ENCODE assay signal across 2 cellular contexts in the genomic region with DNA sequence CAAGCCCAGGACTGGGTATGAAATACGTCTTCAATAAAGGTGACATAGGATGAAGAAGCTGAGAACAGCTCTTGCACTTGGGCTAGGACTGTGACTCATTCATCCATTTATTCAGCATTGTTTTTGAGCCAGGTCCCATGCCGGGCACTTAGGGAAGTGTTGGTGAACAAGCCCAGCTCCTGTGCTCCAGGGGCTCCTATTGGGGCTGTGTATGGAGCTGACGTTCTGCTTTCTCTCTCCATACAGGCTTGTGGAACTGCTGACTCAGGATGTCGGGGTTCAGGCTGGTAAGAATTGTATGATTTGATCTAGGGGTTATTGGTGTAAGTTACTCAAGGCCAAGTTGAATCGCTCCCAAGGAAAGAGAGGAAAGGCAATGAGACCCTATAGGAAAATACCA.
TF ChIP-seq lines count a peak whose summit lies in the region.

No MANE protein-coding gene starts in this region.

TF ChIP-seq in A549, 52 proteins besides CTCF, POLR2A, EP300 and RAD21:
- TF ChIP-seq MAFK (IDR thresholded peaks at IDR 0.05; ENCODE audit: partially characterized antibody) (peak; percentile 58), ZC3H11A (IDR thresholded peaks at IDR 0.05) (no peak)

TF ChIP-seq in IMR-90, 13 proteins besides CTCF, POLR2A, EP300 and RAD21:
- TF ChIP-seq CEBPB (IDR thresholded peaks at IDR 0.05; ENCODE audit: low read depth, low read length), result no peak
- TF ChIP-seq MAFK (IDR thresholded peaks at IDR 0.05; ENCODE audit: low read depth, low read length), result peak; percentile 76
- TF ChIP-seq FOS (IDR thresholded peaks at IDR 0.05; ENCODE audit: low read depth, low read length), result no peak
- TF ChIP-seq, protein P1, sequence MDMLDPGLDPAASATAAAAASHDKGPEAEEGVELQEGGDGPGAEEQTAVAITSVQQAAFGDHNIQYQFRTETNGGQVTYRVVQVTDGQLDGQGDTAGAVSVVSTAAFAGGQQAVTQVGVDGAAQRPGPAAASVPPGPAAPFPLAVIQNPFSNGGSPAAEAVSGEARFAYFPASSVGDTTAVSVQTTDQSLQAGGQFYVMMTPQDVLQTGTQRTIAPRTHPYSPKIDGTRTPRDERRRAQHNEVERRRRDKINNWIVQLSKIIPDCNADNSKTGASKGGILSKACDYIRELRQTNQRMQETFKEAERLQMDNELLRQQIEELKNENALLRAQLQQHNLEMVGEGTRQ (IDR thresholded peaks at IDR 0.05; ENCODE audit: low read depth, low read length), result no peak
- TF ChIP-seq, protein P2, sequence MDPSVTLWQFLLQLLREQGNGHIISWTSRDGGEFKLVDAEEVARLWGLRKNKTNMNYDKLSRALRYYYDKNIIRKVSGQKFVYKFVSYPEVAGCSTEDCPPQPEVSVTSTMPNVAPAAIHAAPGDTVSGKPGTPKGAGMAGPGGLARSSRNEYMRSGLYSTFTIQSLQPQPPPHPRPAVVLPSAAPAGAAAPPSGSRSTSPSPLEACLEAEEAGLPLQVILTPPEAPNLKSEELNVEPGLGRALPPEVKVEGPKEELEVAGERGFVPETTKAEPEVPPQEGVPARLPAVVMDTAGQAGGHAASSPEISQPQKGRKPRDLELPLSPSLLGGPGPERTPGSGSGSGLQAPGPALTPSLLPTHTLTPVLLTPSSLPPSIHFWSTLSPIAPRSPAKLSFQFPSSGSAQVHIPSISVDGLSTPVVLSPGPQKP (IDR thresholded peaks at IDR 0.05; ENCODE audit: borderline replicate concordance, low read depth, low read length), result no peak
- TF ChIP-seq RCOR1 (IDR thresholded peaks at IDR 0.05; ENCODE audit: insufficient replicate concordance, low read length), result no peak
